Comparison of ENCODE assay signal across 19 cellular contexts in the genomic region with DNA sequence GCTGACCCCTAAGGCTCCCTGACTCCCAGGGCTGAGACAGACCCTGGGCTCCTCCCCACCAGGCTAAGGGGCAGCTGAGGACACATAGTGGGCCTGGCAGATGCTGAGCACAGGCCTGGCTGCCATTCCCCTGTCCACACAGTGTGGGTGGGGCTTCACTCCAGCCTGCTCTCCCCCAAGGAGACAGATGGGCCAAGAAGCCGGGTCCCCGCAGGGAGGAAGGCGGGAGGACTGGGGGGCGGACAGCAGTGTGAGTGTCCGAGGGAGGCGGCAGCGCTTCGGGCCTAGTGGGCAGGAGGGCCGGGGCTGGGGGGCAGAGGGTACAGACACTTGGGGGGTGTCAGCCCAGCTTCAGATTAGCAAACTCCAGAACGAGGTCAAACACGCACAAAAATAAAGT. TPM values are rescaled to one million over a fixed set of nuclear protein-coding genes. Genes with fewer than 3 reads are reported as not detected.
A peak's percentile ranks its signal among the peaks of the same experiment; 100 is the strongest.
DNase-seq lines count a peak whose midpoint lies in the region; ATAC-seq and TF ChIP-seq lines count a peak whose summit lies in the region.
"Had no signal": no experiment of that assay in that cellular context is flagged by ENCODE, and none has a peak within 500 bp of the region (broad histone marks: within the 10 kb centered on the region; RNA-seq: fewer than 3 reads in every experiment).

No MANE protein-coding gene starts in this region.

- intact Hi-C loops in Right ventricle myocardium inferior (cut with DNase I) = no loop called here
- intact Hi-C loops in cardiac septum (cut with DNase I) = loop anchor here (5.0 kb wide), 1 partner anchor 40 kb away; no protein-coding TSS in a partner anchor
- intact Hi-C loops in left ventricle myocardium superior (cut with micrococcal nuclease) = no loop called here

- no peak overlapping the region for H3K4me3 ChIP-seq in smooth muscle cell
- H3K4me3 ChIP-seq: A549, BLaER1 had no signal

- no peaks in the 10 kb centered on the region for H3K4me1 Mint-ChIP-seq in T-cell
- H3K4me1 Mint-ChIP-seq: stimulated activated naive CD8-positive, alpha-beta T cell treated with anti-CD3 and anti-CD28 coated beads, Interleukin-15, amount 100 ng/mL, for 72 hours had no signal

- H3K4me2 ChIP-seq in smooth muscle cell = no peak overlapping the region
- H3K4me2 ChIP-seq: A549, BLaER1, KMS-11 had no signal

- peaks cover 13% of the 10 kb centered on the region for H3K9me3 ChIP-seq in smooth muscle cell (replicated peaks; ENCODE audit: low read depth)

- H3K4me3 Mint-ChIP-seq in T-cell = no peak overlapping the region
- H3K4me3 Mint-ChIP-seq: stimulated activated naive CD8-positive, alpha-beta T cell treated with anti-CD3 and anti-CD28 coated beads, Interleukin-15, amount 100 ng/mL, for 72 hours; T-helper 2 cell treated with Interferon-gamma antibody and Interleukin-4, amounts not matched to agents 5 μg/mL and 100 μg/mL, for 36 hours had no signal

- peak overlapping the region; percentile 7 for H3K27ac ChIP-seq in smooth muscle cell (ENCODE audit: low read depth)
- H3K27ac ChIP-seq: BLaER1, KMS-11, neutrophil had no signal

- no peaks in the 10 kb centered on the region for H3K27me3 Mint-ChIP-seq in T-cell
- H3K27me3 Mint-ChIP-seq: stimulated activated naive CD8-positive, alpha-beta T cell treated with anti-CD3 and anti-CD28 coated beads, Interleukin-15, amount 100 ng/mL, for 72 hours had no signal

- no peak overlapping the region for H3K9ac ChIP-seq in smooth muscle cell (ENCODE audit: low read depth)
- H3K9ac ChIP-seq: BLaER1, KMS-11 had no signal

- no peaks in the 10 kb centered on the region for H3K79me2 ChIP-seq in smooth muscle cell (ENCODE audit: low read depth)

- H3K36me3 Mint-ChIP-seq in T-cell = peaks cover 39% of the 10 kb centered on the region

- H3K36me3 ChIP-seq in smooth muscle cell (ENCODE audit: low read depth) = peaks cover 17% of the 10 kb centered on the region

- H3F3A ChIP-seq in smooth muscle cell (ENCODE audit: low read depth) = peaks cover 15% of the 10 kb centered on the region

- H3K9me3 Mint-ChIP-seq in T-cell = peaks cover 0 to 13% (median 10%) of the 10 kb centered on the region in 3 donors

- ATAC-seq in Right ventricle myocardium inferior (peak; percentile 24), left ventricle myocardium superior (peak; percentile 26), T-cell (replicated peaks in 1 of 4) (no peak)
- ATAC-seq: A549; PC-3; stimulated activated naive CD8-positive, alpha-beta T cell treated with anti-CD3 and anti-CD28 coated beads, Interleukin-15, amount 100 ng/mL, for 72 hours had no signal

- no peak for TF ChIP-seq CTCF in smooth muscle cell (IDR thresholded peaks at IDR 0.05; ENCODE audit: borderline replicate concordance, insufficient read depth, poor library complexity, severe bottlenecking)

- H3K27ac Mint-ChIP-seq in T-cell = no peak overlapping the region
- H3K27ac Mint-ChIP-seq: T-helper 2 cell treated with Interferon-gamma antibody and Interleukin-4, amounts not matched to agents 5 μg/mL and 100 μg/mL, for 36 hours had no signal

- H3K4me1 ChIP-seq in smooth muscle cell (ENCODE audit: low read depth) = no peaks in the 10 kb centered on the region
- H3K4me1 ChIP-seq: A549 had no signal

- POLR2A ChIA-PET in T-cell (lab: Charles Lee) = no interaction called here

- H3K27me3 ChIP-seq in smooth muscle cell (ENCODE audit: low read depth) = no peaks in the 10 kb centered on the region
- H3K27me3 ChIP-seq: BLaER1, neutrophil had no signal

- H2AFZ ChIP-seq in smooth muscle cell (ENCODE audit: low read depth) = no peak overlapping the region

- DNase-seq in Right ventricle myocardium inferior (ENCODE audit: missing footprints) (no peak), cardiac septum (ENCODE audit: low spot score) (no peak), left ventricle myocardium superior (peak; percentile 58), smooth muscle cell (lab: John Stamatoyannopoulos, UW; ENCODE audit: unreplicated experiment) (no peak), NCI-H1092 treated with DMSO at 0.1 percent for 48 hours (lab: John Stamatoyannopoulos, UW) (no peak), DMS53 treated with DMSO at 0.1 percent for 48 hours (lab: John Stamatoyannopoulos, UW; ENCODE audit: unreplicated experiment) (no peak), T-cell (no peak)
- no peak for DNase-seq in activated CD4-positive, alpha-beta T cell treated with anti-CD3 and anti-CD28 coated beads, Interleukin-2, amount 50 U/mL, for 4 hours
- DNase-seq: activated CD4-positive, CD25-positive, alpha-beta regulatory T cell treated with anti-CD3 and anti-CD28 coated beads, Interleukin-2, amount 50 U/mL, for 72 hours; NCI-H1048; PC-3; stimulated activated CD4-positive, alpha-beta T cell treated with anti-CD3 and anti-CD28 coated beads, Interleukin-2, amount 100 ng/mL, for 24 hours; stimulated activated naive CD8-positive, alpha-beta T cell treated with anti-CD3 and anti-CD28 coated beads, Interleukin-15, amount 100 ng/mL, for 72 hours had no signal

- H4K20me1 ChIP-seq in smooth muscle cell (ENCODE audit: low read depth) = peaks cover 8% of the 10 kb centered on the region
- H4K20me1 ChIP-seq: BLaER1 had no signal

- CTCF ChIA-PET in T-cell (lab: Charles Lee) = interaction anchor here in 1 of 2 donors (0.6 kb wide), 1 partner anchor 47 kb away, joined by 3 read pairs; no protein-coding TSS in a partner anchor

- WGBS in smooth muscle cell (ENCODE audit: low lambda C conversion rate) = 95% methylated on average over 6 of the region's 11 CpGs

RNA-seq across cellular contexts. Expression of gene RFLNA, which starts 32.0 kb away (rescaled TPM):
- total RNA-seq in Right ventricle myocardium inferior (0.19 TPM), cardiac septum (not detected), left ventricle myocardium superior (0.10 TPM), smooth muscle cell (22.9 and 30.2 TPM in 2 replicates), T-cell (not detected)
- 37.2 and 51.5 TPM in 2 replicates for polyA plus RNA-seq in smooth muscle cell
- total RNA-seq: PC-3, SK-MEL-5 had no signal
- polyA plus RNA-seq: A549 had no signal

Comparison
In these comparisons a context has a peak if more than half of its experiments do, and no peak if none do; other contexts are left out.
1. ATAC-seq: peak in Right ventricle myocardium inferior (single experiment) and left ventricle myocardium superior (single experiment); none in T-cell (0 of 4).
2. RNA of gene RFLNA, which starts 32.0 kb away (total RNA-seq): 22.9 to 30.2 TPM in smooth muscle cell; 0.19 TPM in Right ventricle myocardium inferior (single experiment), 0.10 TPM in left ventricle myocardium superior (single experiment), not detected in cardiac septum (single experiment) and not detected in T-cell; every median in the first group is over 10 times any median in the second.